ENCODE assay signal across 8 cellular contexts in genomic region chr15:38853608-38854007, GRCh38.
DNase-seq lines count a peak whose midpoint lies in the region; ATAC-seq and TF ChIP-seq lines count a peak whose summit lies in the region.

No MANE protein-coding gene starts in this region.

- ATAC-seq in HG02970 (IDR thresholded peaks at IDR 0.05; ENCODE audit: low FRiP score, unreplicated experiment) (no peak), HG02870 (IDR thresholded peaks at IDR 0.05; ENCODE audit: unreplicated experiment) (no peak)

- CTCF ChIA-PET in AG04450 (lab: Charles Lee): interaction anchor here (0.6 to 1.7 kb wide), 7 partner anchors 9 to 146 kb away, joined by 3 to 6 read pairs (median 3); no protein-coding TSS in a partner anchor

- H3K9me3 ChIP-seq in AG04450 (ENCODE audit: control insufficient read depth, insufficient read depth, low read length): no peaks in the 10 kb centered on the region

- no peaks in the 10 kb centered on the region for H3K27me3 ChIP-seq in AG04450 (ENCODE audit: control insufficient read depth, insufficient read depth, low read length)

- no peak overlapping the region for H3K27ac ChIP-seq in AG04450 (ENCODE audit: low read depth, low read length)

- DNase-seq in AG04450 (ENCODE audit: low read depth, low spot score) (no peak), HCEC 1CT (peak; percentile 45), iPS DF 19.7 (ENCODE audit: low read depth, low spot score) (peak; percentile 35), NCI-H1694 (lab: John Stamatoyannopoulos, UW) (no peak), SIG-M5 (lab: John Stamatoyannopoulos, UW) (no peak)
- DNase-seq in activated CD4-positive, alpha-beta T cell treated with anti-CD3 and anti-CD28 coated beads for 1 hour: peak; percentile 9

- POLR2A ChIA-PET in AG04450 (lab: Yijun Ruan, JAX): no interaction called here

- TF ChIP-seq CTCF in AG04450 (IDR thresholded peaks at IDR 0.05; ENCODE audit: low read depth, low read length): peak; percentile 63

- no peak overlapping the region for H3K4me3 ChIP-seq in AG04450 (ENCODE audit: low read depth, low read length)

Comparison
In these comparisons a context has a peak if more than half of its experiments do, and no peak if none do; other contexts are left out.
1. DNase-seq: peak in HCEC 1CT (single experiment), activated CD4-positive, alpha-beta T cell treated with anti-CD3 and anti-CD28 coated beads for 1 hour (single experiment) and iPS DF 19.7 (single experiment); none in AG04450 (single experiment), NCI-H1694 (single experiment) and SIG-M5 (single experiment).